8 cellular contexts compared by ENCODE assay signal in genomic region chr17:5585814-5586558, GRCh38. TPM values are rescaled to one million over a fixed set of nuclear protein-coding genes. Genes with fewer than 3 reads are reported as not detected.
DNase-seq lines count a peak whose midpoint lies in the region; ATAC-seq and TF ChIP-seq lines count a peak whose summit lies in the region.

No MANE protein-coding gene starts in this region.

- TF ChIP-seq CTCF in GM12865 (IDR thresholded peaks at IDR 0.05; ENCODE audit: insufficient read depth, low read depth, low read length, missing control alignments) = no peak
- no peak for TF ChIP-seq CTCF in mammary epithelial cell (conservative IDR thresholded peaks at IDR 0.05 in 1 of 2, IDR thresholded peaks at IDR 0.05 in 1 of 2; ENCODE audit: extremely low read depth in 1 of 2, insufficient read depth in 1 of 2, low read depth in 1 of 2, low read length in 2 of 2)
- no peak for TF ChIP-seq CTCF in gastrocnemius medialis (IDR thresholded peaks at IDR 0.05 in 4 of 5, conservative IDR thresholded peaks at IDR 0.05 in 1 of 5)

- dilution Hi-C loops in mammary epithelial cell (cut with HindIII; ENCODE audit: low sequenced_read_pairs) = no loop called here

- intact Hi-C loops in mammary epithelial cell (cut with micrococcal nuclease) = loop anchor here (1.0 to 10.0 kb wide), 5 partner anchors 201 to 1066 kb away; partner anchors contain the start of genes C17orf100, MED31 and ZNF594
- intact Hi-C loops in gastrocnemius medialis (cut with DNase I; ENCODE audit: low total_unique reads) = loop anchor here (5.0 kb wide), 1 partner anchor 851 kb away; the partner anchor contains the start of gene AIPL1

- BruUV-seq in mammary epithelial cell (replicated peaks; lab: Mats Ljungman, UMichigan) = no TSS peak

- no peak overlapping the region for H3K9ac ChIP-seq in mammary epithelial cell (ENCODE audit: insufficient read depth, low read length)

- no peak overlapping the region for H3K4me2 ChIP-seq in mammary epithelial cell (ENCODE audit: insufficient read depth, low read depth, low read length)

- H3K4me3 ChIP-seq in GM12865 (ENCODE audit: low read depth, low read length) (no peak overlapping the region), mammary epithelial cell (replicated peaks in 1 of 3; ENCODE audit: insufficient read depth in 1 of 3, low read depth in 2 of 3, low read length in 3 of 3) (no peak overlapping the region), gastrocnemius medialis (no peak overlapping the region), H7 (ENCODE audit: insufficient read depth, low read depth, low read length) (no peak overlapping the region)

- H3K79me2 ChIP-seq in mammary epithelial cell (ENCODE audit: insufficient read depth, low read length) = no peaks in the 10 kb centered on the region

- CTCF ChIA-PET in mammary epithelial cell (lab: Charles Lee; ENCODE audit: low non-redundant PET) = interaction anchor here (0.7 kb wide), 1 partner anchor 851 kb away, joined by 3 read pairs; no protein-coding TSS in a partner anchor

- no peaks in the 10 kb centered on the region for H3K9me3 ChIP-seq in mammary epithelial cell (replicated peaks; ENCODE audit: insufficient read depth, low read length)
- no peaks in the 10 kb centered on the region for H3K9me3 ChIP-seq in gastrocnemius medialis

- H3K27ac ChIP-seq in mammary epithelial cell (ENCODE audit: insufficient read depth, low read depth, low read length) (peak overlapping the region; percentile 84), gastrocnemius medialis (peak overlapping the region; percentile 79 to 84 (median 83))

- H3K4me1 ChIP-seq in mammary epithelial cell (ENCODE audit: insufficient read depth, low read length) (peaks cover 41% of the 10 kb centered on the region), gastrocnemius medialis (peaks cover 19 to 21% of the 10 kb centered on the region in 2 donors)

- peak overlapping the region; percentile 46 for H2AFZ ChIP-seq in mammary epithelial cell (ENCODE audit: low read depth, low read length)

- no peaks in the 10 kb centered on the region for H4K20me1 ChIP-seq in mammary epithelial cell (ENCODE audit: insufficient read depth, low read length)

- in situ Hi-C loops in mammary epithelial cell (cut with MboI; ENCODE audit: low sequenced_read_pairs in 2 of 2) = loop anchor here (5.0 to 10.0 kb wide), 4 partner anchors 691 to 1069 kb away; partner anchors contain the start of genes C17orf100 (in 1 of the 2) and MED31 (in 1 of the 2)
- in situ Hi-C loops in gastrocnemius medialis (cut with MboI; ENCODE audit: low sequenced_read_pairs in 4 of 4) = loop anchor here (5.0 to 25.0 kb wide), 6 partner anchors 126 to 846 kb away; partner anchors contain the start of gene WSCD1 (in 2 of the 4)

- DNase-seq in GM12865 (ENCODE audit: low read depth) (peak; percentile 72), NCI-H2196 (lab: John Stamatoyannopoulos, UW; ENCODE audit: unreplicated experiment) (peak; percentile 36), mammary epithelial cell (peak; percentile 65), gastrocnemius medialis (no peak), H7 (no peak), NCI-H2081 treated with DMSO at 0.1 percent for 48 hours (lab: John Stamatoyannopoulos, UW) (no peak)

- H3K27me3 ChIP-seq in mammary epithelial cell (ENCODE audit: insufficient read depth, low read length) = no peaks in the 10 kb centered on the region
- H3K27me3 ChIP-seq in gastrocnemius medialis = no peaks in the 10 kb centered on the region
- H3K27me3 ChIP-seq in H7 (ENCODE audit: control insufficient read depth, insufficient read depth, low read length) = no peaks in the 10 kb centered on the region

- no peak for TF ChIP-seq POLR2A in gastrocnemius medialis (IDR thresholded peaks at IDR 0.05)

- H3K36me3 ChIP-seq in mammary epithelial cell (ENCODE audit: insufficient read depth, low read length) (no peaks in the 10 kb centered on the region), gastrocnemius medialis (no peaks in the 10 kb centered on the region), H7 (replicated peaks; ENCODE audit: control insufficient read depth, insufficient read depth, low read length) (no peaks in the 10 kb centered on the region)

- ATAC-seq in gastrocnemius medialis (peak; percentile 41 to 71), HG03378 (IDR thresholded peaks at IDR 0.05; ENCODE audit: unreplicated experiment) (no peak), HG02840 (IDR thresholded peaks at IDR 0.05; ENCODE audit: low FRiP score, unreplicated experiment) (no peak)

- 41% methylated on average over 6 of the region's 11 CpGs for WGBS in mammary epithelial cell (ENCODE audit: low coverage, missing lambda C conversion rate)

RNA-seq across cellular contexts. Expression of gene NLRP1, which starts 1.7 kb away (rescaled TPM):
- total RNA-seq in mammary epithelial cell = 10 to 100 TPM; 27.3 to 48.3 TPM
- 6.6 TPM for polyA plus RNA-seq in mammary epithelial cell
- 10.7 TPM for polyA minus RNA-seq in mammary epithelial cell
- total RNA-seq in gastrocnemius medialis = 1 to 10 TPM; 3.6 to 7.7 (median 6.9) TPM
- total RNA-seq in H7 (2014; rRNA removed; shearing (Covaris generic)) = 2.5 and 3.2 TPM in 2 replicates

Comparison
In these comparisons a context has a peak if more than half of its experiments do, and no peak if none do; other contexts are left out.
1. DNase-seq: peak in GM12865 (single experiment), NCI-H2196 (single experiment) and mammary epithelial cell (single experiment); none in gastrocnemius medialis (0 of 2), H7 (single experiment) and NCI-H2081 treated with DMSO at 0.1 percent for 48 hours (single experiment).
2. ATAC-seq: peak in gastrocnemius medialis (2 of 2); none in HG03378 (single experiment) and HG02840 (single experiment).